In genomic region chr7:44617225-44617885, GRCh38 we compare ENCODE assay signal across 10 cellular contexts. TPM values are rescaled to one million over a fixed set of nuclear protein-coding genes. Genes with fewer than 3 reads are reported as not detected.
DNase-seq lines count a peak whose midpoint lies in the region; ATAC-seq, FAIRE-seq and TF ChIP-seq lines count a peak whose summit lies in the region.
"Had no signal": no experiment of that assay in that cellular context is flagged by ENCODE, and none has a peak within 500 bp of the region (broad histone marks: within the 10 kb centered on the region; RNA-seq: fewer than 3 reads in every experiment).

No MANE protein-coding gene starts in this region.

- H4K20me1 ChIP-seq in K562 (replicated peaks; ENCODE audit: control insufficient read depth, insufficient read depth, low read length): peaks cover 11% of the 10 kb centered on the region

- no peaks in the 10 kb centered on the region for H3K9me3 Mint-ChIP-seq in IgD-negative memory B cell

- peaks cover 4% of the 10 kb centered on the region for H3K36me3 Mint-ChIP-seq in IgD-negative memory B cell

- TF ChIP-seq EP300 in K562 (IDR thresholded peaks at IDR 0.05; ENCODE audit: low read length): no peak
- TF ChIP-seq EP300 in transverse colon (IDR thresholded peaks at IDR 0.05; ENCODE audit: low read depth): no peak

- TF ChIP-seq POLR2A in K562 (conservative IDR thresholded peaks at IDR 0.05) (no peak), transverse colon (IDR thresholded peaks at IDR 0.05) (no peak)

- TF ChIP-seq CTCF in K562 (IDR thresholded peaks at IDR 0.05 in 2 of 3, conservative IDR thresholded peaks at IDR 0.05 in 1 of 3; ENCODE audit: insufficient read depth in 2 of 3, low read depth in 1 of 3, low read length in 3 of 3) (no peak), transverse colon (IDR thresholded peaks at IDR 0.05) (no peak)

- no peak for TF ChIP-seq RAD21 in K562 (CRISPR knock-in tag; conservative IDR thresholded peaks at IDR 0.05 in 1 of 2, IDR thresholded peaks at IDR 0.05 in 1 of 2)

- H3K27ac ChIP-seq in K562 (ENCODE audit: extremely low read depth, low read depth, low read length) (0 out of 3 replicates have a peak overlapping the region, but pooled peaks have one; percentile 21), transverse colon (peak overlapping the region in 1 of 4 donors; percentile 35)
- H3K27ac ChIP-seq: A549 had no signal

- CTCF ChIA-PET in K562 (lab: Yijun Ruan, JAX; ENCODE audit: low intra/inter-chr PET ratio): no interaction called here

- H3K4me2 ChIP-seq in K562 (ENCODE audit: insufficient read depth, low read length): no peak overlapping the region
- H3K4me2 ChIP-seq: A549 had no signal

- no peak overlapping the region for H3K4me3 Mint-ChIP-seq in IgD-negative memory B cell

- peaks cover 0 to 34% of the 10 kb centered on the region in 2 experiments; a peak in 3 of 5 replicates for H3K4me1 ChIP-seq in K562 (replicated peaks in 1 of 2; ENCODE audit: control insufficient read depth in 2 of 2, insufficient read depth in 2 of 2, low read length in 2 of 2)
- H3K4me1 ChIP-seq in transverse colon: peaks cover 29 to 87% (median 55%) of the 10 kb centered on the region in 4 donors

- peak overlapping the region in 2 of 3 donors; percentile 39 to 47 for H3K27ac Mint-ChIP-seq in IgD-negative memory B cell

- H3K27me3 ChIP-seq in K562 (ENCODE audit: control insufficient read depth in 2 of 2, insufficient read depth in 2 of 2, low read length in 2 of 2) (no peaks in the 10 kb centered on the region), transverse colon (no peaks in the 10 kb centered on the region)

- H3K9ac ChIP-seq in K562 (ENCODE audit: insufficient read depth in 1 of 2, low read depth in 2 of 2, low read length in 2 of 2): no peak overlapping the region

- H3K9me3 ChIP-seq in K562 (replicated peaks; ENCODE audit: control insufficient read depth, insufficient read depth, low read depth, low read length): no peaks in the 10 kb centered on the region
- H3K9me3 ChIP-seq in transverse colon: no peaks in the 10 kb centered on the region
- H3K9me3 ChIP-seq: A549 had no signal

- FAIRE-seq in K562 (lab: Jason Lieb, UNC): no peak
- FAIRE-seq: A549 had no signal

- peak; percentile 61 for DNase-seq in activated CD4-positive, alpha-beta T cell treated with anti-CD3 and anti-CD28 coated beads for 48 hours
- DNase-seq in activated CD4-positive, alpha-beta T cell treated with anti-CD3 and anti-CD28 coated beads, Interleukin-2, amount 50 U/mL, for 4 hours: no peak
- DNase-seq in K562 (ENCODE audit: extremely low read depth in 1 of 4, low spot score in 3 of 4) (peak in 1 of 4 experiments; percentile 31), NCI-H1436 treated with DMSO at 0.1 percent for 48 hours (lab: John Stamatoyannopoulos, UW) (no peak), transverse colon (no peak)
- peak; percentile 28 for DNase-seq in stimulated activated CD4-positive, alpha-beta T cell treated with anti-CD3 and anti-CD28 coated beads, Interleukin-4, amount 100 ng/mL, for 1 hour
- DNase-seq: NCI-H187 had no signal

- in situ Hi-C loops in K562 (cut with MboI) (no loop called here), transverse colon (cut with MboI; ENCODE audit: low pct_ligation_motif_present in 1 of 4, low pct_unique_long_range_greater_than_20kb in 1 of 4, low sequenced_read_pairs in 3 of 4) (no loop called here)

- 24% methylated on average over 2 of the region's 2 CpGs for WGBS in K562 (ENCODE audit: insufficient coverage, low coverage, missing lambda C conversion rate)
- WGBS in transverse colon (ENCODE audit: low coverage in 1 of 2), 2 donors: 42% methylated on average over 2 of the region's 2 CpGs; no CpG with 5 or more reads in 1 of the 2 donors

- H2AFZ ChIP-seq in K562 (ENCODE audit: low read depth, low read length): no peak overlapping the region

- intact Hi-C loops in K562 (cut with micrococcal nuclease): no loop called here
- intact Hi-C loops in transverse colon (cut with DNase I; ENCODE audit: low total_unique reads): no loop called here

- no peaks in the 10 kb centered on the region for H3K9me1 ChIP-seq in K562 (ENCODE audit: control insufficient read depth, insufficient read depth, low read length)

- H3K36me3 ChIP-seq in K562 (ENCODE audit: control insufficient read depth, insufficient read depth, low read length) (peaks cover 17% of the 10 kb centered on the region; the same call in 2 of the 3 replicates), transverse colon (no peaks in the 10 kb centered on the region)

- peaks cover 3% of the 10 kb centered on the region for H3K27me3 Mint-ChIP-seq in IgD-negative memory B cell

- POLR2A ChIA-PET in K562 (lab: Yijun Ruan, JAX): interaction anchor here (0.9 to 1.4 kb wide), 4 partner anchors 9 to 18 kb away, joined by 3 to 4 read pairs (median 4); partner anchors contain the start of gene OGDH

- H3K79me2 ChIP-seq in K562 (ENCODE audit: control insufficient read depth, insufficient read depth, low read length): peaks cover 97% of the 10 kb centered on the region

- H3K4me3 ChIP-seq in K562 (no peak overlapping the region), transverse colon (no peak overlapping the region)
- H3K4me3 ChIP-seq: A549 had no signal

- H3K4me1 Mint-ChIP-seq in IgD-negative memory B cell: peaks cover 47 to 53% (median 47%) of the 10 kb centered on the region in 3 donors

- ATAC-seq in K562: peak; percentile 51
- ATAC-seq in GM18873 (IDR thresholded peaks at IDR 0.05; ENCODE audit: low FRiP score, unreplicated experiment): no peak
- ATAC-seq: A549 had no signal

- BruUV-seq in K562 (replicated peaks; lab: Mats Ljungman, UMichigan): no TSS peak

TF ChIP-seq in K562, 482 proteins besides CTCF, POLR2A, EP300 and RAD21 (continues in another document):
- TF ChIP-seq CBFA2T2 (conservative IDR thresholded peaks at IDR 0.05): peak; percentile 47

RNA-seq across cellular contexts. Expression of gene OGDH, which starts 10.9 kb away (rescaled TPM):
- polyA plus RNA-seq in IgD-negative memory B cell: 26.6 TPM
- total RNA-seq in K562 (2011; cell fraction: chromatin; rRNA removed; ENCODE audit: low replicate concordance): 67.1 and 99.5 TPM in 2 replicates
- total RNA-seq in K562 (2011; cell fraction: nucleolus; rRNA removed): 61.5 and 70.1 TPM in 2 replicates
- 49.3 and 64.3 TPM in 2 replicates for total RNA-seq in K562 (2011; cell fraction: nucleoplasm; rRNA removed)
- 38.6 and 50.0 TPM in 2 replicates for total RNA-seq in K562 (2014; rRNA removed)
- total RNA-seq in K562 (2014; rRNA removed; fragmentation: Illumina TruSeq; extraction: Trizol): 20.5 and 21.8 TPM in 2 replicates
- 19.4 and 20.2 TPM in 2 replicates for total RNA-seq in K562 (2015; rRNA removed; fragmentation: Illumina TruSeq; extraction: Trizol)
- 80.3 and 86.6 TPM in 2 replicates for total RNA-seq in K562 (2021)
- 23.5 and 44.6 TPM in 2 replicates for polyA plus RNA-seq in K562 (2011; rRNA removed)
- polyA plus RNA-seq in K562 (2011; cell fraction: cytosol; rRNA removed): 44.3 and 54.2 TPM in 2 replicates
- polyA plus RNA-seq in K562 (2011; cell fraction: nucleus; rRNA removed): 59.0 and 70.4 TPM in 2 replicates
- polyA plus RNA-seq in K562 (2012): 55.7 and 67.9 TPM in 2 replicates
- polyA plus RNA-seq in K562 (2014; fragmentation: Illumina TruSeq; extraction: Trizol): 58.8 and 59.1 TPM in 2 replicates
- polyA plus RNA-seq in K562 (2014; fragmentation: Nextera tagmentation; extraction: Ambion mirVana): 1 to 10 TPM; 3.1 to 6.3 TPM
- polyA plus RNA-seq in K562 (2014; rRNA removed): 31.4 and 31.6 TPM in 2 replicates
- 66.0 and 68.6 TPM in 2 replicates for polyA minus RNA-seq in K562 (2011; rRNA and poly(A)+ RNA removed)
- polyA minus RNA-seq in K562 (2011; cell fraction: cytosol; rRNA and poly(A)+ RNA removed): 52.4 and 53.8 TPM in 2 replicates
- 25.8 and 36.1 TPM in 2 replicates for polyA minus RNA-seq in K562 (2011; cell fraction: nucleus; rRNA and poly(A)+ RNA removed)
- 100 to 1,000 TPM in 3 of 4 donors, 10 to 100 TPM in 1; 74.0 to 160 (median 143) TPM for total RNA-seq in transverse colon

RNA-seq across cellular contexts. Expression of gene TMED4, which starts 35.3 kb away (rescaled TPM):
- 59.9 TPM for polyA plus RNA-seq in IgD-negative memory B cell
- 87.6 and 130 TPM in 2 replicates for total RNA-seq in K562 (2011; cell fraction: chromatin; rRNA removed; ENCODE audit: low replicate concordance)
- total RNA-seq in K562 (2011; cell fraction: nucleolus; rRNA removed): 122 and 140 TPM in 2 replicates
- 150 and 206 TPM in 2 replicates for total RNA-seq in K562 (2011; cell fraction: nucleoplasm; rRNA removed)
- 40.0 and 53.8 TPM in 2 replicates for total RNA-seq in K562 (2014; rRNA removed)
- total RNA-seq in K562 (2014; rRNA removed; fragmentation: Illumina TruSeq; extraction: Trizol): 40.6 and 42.1 TPM in 2 replicates
- 43.8 and 44.3 TPM in 2 replicates for total RNA-seq in K562 (2015; rRNA removed; fragmentation: Illumina TruSeq; extraction: Trizol)
- 44.5 and 44.6 TPM in 2 replicates for total RNA-seq in K562 (2021)
- polyA plus RNA-seq in K562 (2011; rRNA removed): 64.0 and 75.5 TPM in 2 replicates
- polyA plus RNA-seq in K562 (2011; cell fraction: cytosol; rRNA removed): 83.9 and 104 TPM in 2 replicates
- 84.1 and 90.2 TPM in 2 replicates for polyA plus RNA-seq in K562 (2011; cell fraction: nucleus; rRNA removed)
- 39.4 and 67.4 TPM in 2 replicates for polyA plus RNA-seq in K562 (2012)
- polyA plus RNA-seq in K562 (2014; fragmentation: Illumina TruSeq; extraction: Trizol): 40.5 and 44.2 TPM in 2 replicates
- polyA plus RNA-seq in K562 (2014; fragmentation: Nextera tagmentation; extraction: Ambion mirVana): 10 to 100 TPM; 20.3 to 23.1 TPM
- polyA plus RNA-seq in K562 (2014; rRNA removed): 55.3 and 56.4 TPM in 2 replicates
- polyA minus RNA-seq in K562 (2011; rRNA and poly(A)+ RNA removed): 49.9 and 50.1 TPM in 2 replicates
- 32.8 and 44.1 TPM in 2 replicates for polyA minus RNA-seq in K562 (2011; cell fraction: cytosol; rRNA and poly(A)+ RNA removed)
- 32.0 and 44.2 TPM in 2 replicates for polyA minus RNA-seq in K562 (2011; cell fraction: nucleus; rRNA and poly(A)+ RNA removed)
- total RNA-seq in transverse colon: 100 to 1,000 TPM; 226 to 303 (median 254) TPM

RNA-seq across cellular contexts. Expression of gene DDX56, which starts 43.6 kb away (rescaled TPM):
- 52.0 TPM for polyA plus RNA-seq in IgD-negative memory B cell
- total RNA-seq in K562 (2011; cell fraction: chromatin; rRNA removed; ENCODE audit: low replicate concordance): 104 and 320 TPM in 2 replicates
- 229 and 246 TPM in 2 replicates for total RNA-seq in K562 (2011; cell fraction: nucleolus; rRNA removed)
- 121 and 141 TPM in 2 replicates for total RNA-seq in K562 (2011; cell fraction: nucleoplasm; rRNA removed)
- 102 and 133 TPM in 2 replicates for total RNA-seq in K562 (2014; rRNA removed)
- 91.2 and 103 TPM in 2 replicates for total RNA-seq in K562 (2014; rRNA removed; fragmentation: Illumina TruSeq; extraction: Trizol)
- total RNA-seq in K562 (2015; rRNA removed; fragmentation: Illumina TruSeq; extraction: Trizol): 89.1 and 90.8 TPM in 2 replicates
- total RNA-seq in K562 (2021): 145 and 155 TPM in 2 replicates
- polyA plus RNA-seq in K562 (2011; rRNA removed): 110 and 120 TPM in 2 replicates
- 100 and 136 TPM in 2 replicates for polyA plus RNA-seq in K562 (2011; cell fraction: cytosol; rRNA removed)
- polyA plus RNA-seq in K562 (2011; cell fraction: nucleus; rRNA removed): 265 and 309 TPM in 2 replicates
- polyA plus RNA-seq in K562 (2012): 122 and 135 TPM in 2 replicates
- 114 and 133 TPM in 2 replicates for polyA plus RNA-seq in K562 (2014; fragmentation: Illumina TruSeq; extraction: Trizol)
- 10 to 100 TPM; 33.0 to 45.2 TPM for polyA plus RNA-seq in K562 (2014; fragmentation: Nextera tagmentation; extraction: Ambion mirVana)
- 96.7 and 109 TPM in 2 replicates for polyA plus RNA-seq in K562 (2014; rRNA removed)
- 74.9 and 101 TPM in 2 replicates for polyA minus RNA-seq in K562 (2011; rRNA and poly(A)+ RNA removed)
- 38.9 and 72.1 TPM in 2 replicates for polyA minus RNA-seq in K562 (2011; cell fraction: cytosol; rRNA and poly(A)+ RNA removed)
- 84.7 and 97.7 TPM in 2 replicates for polyA minus RNA-seq in K562 (2011; cell fraction: nucleus; rRNA and poly(A)+ RNA removed)
- total RNA-seq in transverse colon: 100 to 1,000 TPM in 1 of 4 donors, 10 to 100 TPM in 3; 41.1 to 202 (median 42.3) TPM

Comparison
In these comparisons a context has a peak if more than half of its experiments do, and no peak if none do; other contexts are left out.
1. DNase-seq: peak in activated CD4-positive, alpha-beta T cell treated with anti-CD3 and anti-CD28 coated beads for 48 hours (single experiment) and stimulated activated CD4-positive, alpha-beta T cell treated with anti-CD3 and anti-CD28 coated beads, Interleukin-4, amount 100 ng/mL, for 1 hour (single experiment); none in activated CD4-positive, alpha-beta T cell treated with anti-CD3 and anti-CD28 coated beads, Interleukin-2, amount 50 U/mL, for 4 hours (0 of 2), NCI-H1436 treated with DMSO at 0.1 percent for 48 hours (single experiment) and transverse colon (single experiment).